8 cellular contexts compared by ENCODE assay signal in the genomic region with DNA sequence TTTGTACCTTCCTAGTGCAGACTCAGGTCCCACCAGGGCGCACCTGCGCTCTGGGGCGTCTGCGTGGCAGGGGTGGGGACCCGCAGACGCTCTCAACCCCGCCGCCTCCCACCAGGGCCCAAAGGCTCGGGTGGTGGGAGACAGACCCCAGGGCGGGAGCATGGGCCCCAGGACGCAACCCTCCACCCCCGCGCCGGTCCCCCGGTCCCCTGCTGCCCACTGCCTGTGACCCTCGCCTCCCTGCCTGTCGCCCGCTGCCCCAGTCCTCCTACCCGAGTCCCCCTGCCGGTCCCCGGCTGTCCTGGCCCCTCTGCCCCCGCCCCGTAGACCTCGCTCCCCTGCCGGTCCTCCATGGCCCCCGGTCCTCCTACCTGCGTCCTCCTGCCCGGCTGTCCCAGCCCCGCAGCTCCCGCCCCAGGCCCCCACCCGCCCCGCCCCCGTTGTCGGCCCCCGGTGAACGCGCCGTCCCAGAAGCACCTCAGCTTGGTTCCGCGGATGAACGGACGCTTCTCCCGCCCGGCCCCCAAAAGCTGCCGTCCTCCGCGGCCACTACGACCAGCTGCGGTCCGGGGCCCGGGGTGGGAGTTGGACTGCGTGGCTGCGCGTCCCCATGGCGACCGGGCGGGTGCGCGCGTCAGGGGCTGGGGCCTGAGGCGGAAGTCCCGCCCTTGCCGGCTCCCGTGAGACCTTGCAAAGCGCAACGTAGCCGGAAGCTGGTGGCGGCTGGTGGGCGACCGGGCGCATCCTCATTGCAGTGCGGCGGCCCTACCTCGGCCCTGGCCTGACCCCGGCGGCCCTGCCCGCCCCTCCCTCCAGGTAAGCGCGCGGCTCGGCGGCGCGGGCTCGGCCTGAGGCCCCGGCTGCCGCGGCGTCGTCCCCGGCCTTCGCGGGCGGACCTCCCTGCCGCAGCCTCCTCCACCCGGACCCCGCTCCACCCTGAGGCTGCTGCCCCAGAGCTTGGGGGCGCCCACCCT. TPM values are rescaled to one million over a fixed set of nuclear protein-coding genes. Genes with fewer than 3 reads are reported as not detected.
A peak's percentile ranks its signal among the peaks of the same experiment; 100 is the strongest.
DNase-seq lines count a peak whose midpoint lies in the region; ATAC-seq and TF ChIP-seq lines count a peak whose summit lies in the region.

Gene ARFGAP1 (plus strand): TSS at position 709 of the 974 bp plus-strand sequence. CDS start 2,768 bp downstream, outside the sequence.

- H3K4me1 Mint-ChIP-seq in glutamatergic neuron (ENCODE audit: low read depth, unreplicated experiment) (peaks cover 24% of the 10 kb centered on the region), osteocyte (ENCODE audit: unreplicated experiment) (peaks cover 26% of the 10 kb centered on the region)

- H3K36me3 ChIP-seq in thoracic aorta = peaks cover 10% of the 10 kb centered on the region

- H3K27me3 Mint-ChIP-seq in glutamatergic neuron (ENCODE audit: unreplicated experiment) (peaks cover 13% of the 10 kb centered on the region), osteocyte (ENCODE audit: unreplicated experiment) (no peaks in the 10 kb centered on the region)

- DNase-seq in GF-D8 (lab: John Stamatoyannopoulos, UW) = peak; percentile 51
- DNase-seq in HFF-Myc (ENCODE audit: extremely low read depth, low read depth) = peak; percentile 36
- DNase-seq in NCI-H1048 (lab: John Stamatoyannopoulos, UW) = peak; percentile 54
- peak; percentile 52 for DNase-seq in SKM-1 (lab: John Stamatoyannopoulos, UW; ENCODE audit: unreplicated experiment)
- DNase-seq in activated naive CD4-positive, alpha-beta T cell treated with anti-CD3 and anti-CD28 coated beads, Interleukin-2, amount 50 U/mL, for 72 hours (ENCODE audit: low spot score in 2 of 2) = peak; percentile 88
- peak; percentile 97 for DNase-seq in glutamatergic neuron
- DNase-seq in osteocyte (ENCODE audit: extremely low spot score, unreplicated experiment) = peak; percentile 96
- peak; percentile 67 for DNase-seq in thoracic aorta (ENCODE audit: low spot score)

- peak; percentile 99 for ATAC-seq in activated naive CD4-positive, alpha-beta T cell treated with anti-CD3 and anti-CD28 coated beads, Interleukin-2, amount 50 U/mL, for 72 hours
- ATAC-seq in thoracic aorta (ENCODE audit: insufficient number of reproducible peaks, low FRiP score, low read depth) = peak; percentile 50

- H3K4me1 ChIP-seq in thoracic aorta (ENCODE audit: control insufficient read depth in 1 of 2, low read depth in 2 of 2) = peaks cover 17 to 25% of the 10 kb centered on the region in 2 donors

- no peaks in the 10 kb centered on the region for H3K9me3 ChIP-seq in thoracic aorta

- peaks cover 8 to 9% of the 10 kb centered on the region in 2 donors for H3K36me3 Mint-ChIP-seq in activated naive CD4-positive, alpha-beta T cell treated with anti-CD3 and anti-CD28 coated beads, Interleukin-2, amount 50 U/mL, for 72 hours
- no peaks in the 10 kb centered on the region for H3K36me3 Mint-ChIP-seq in glutamatergic neuron (ENCODE audit: unreplicated experiment)
- peaks cover 6% of the 10 kb centered on the region for H3K36me3 Mint-ChIP-seq in osteocyte (ENCODE audit: unreplicated experiment)

- H3K27ac Mint-ChIP-seq in activated naive CD4-positive, alpha-beta T cell treated with anti-CD3 and anti-CD28 coated beads, Interleukin-2, amount 50 U/mL, for 72 hours = peak within 1 kb of the TSS; percentile 92 to 99
- H3K27ac Mint-ChIP-seq in glutamatergic neuron (ENCODE audit: unreplicated experiment) (peak within 1 kb of the TSS; percentile 65), osteocyte (ENCODE audit: unreplicated experiment) (peak within 1 kb of the TSS; percentile 67)

- H3K4me3 Mint-ChIP-seq in glutamatergic neuron (ENCODE audit: unreplicated experiment) (peak within 1 kb of the TSS; percentile 91), osteocyte (ENCODE audit: unreplicated experiment) (peak within 1 kb of the TSS; percentile 77)

- H3K27me3 ChIP-seq in thoracic aorta (replicated peaks; ENCODE audit: insufficient read depth) = no peaks in the 10 kb centered on the region

- H3K4me3 ChIP-seq in HFF-Myc (replicated peaks; ENCODE audit: low read depth, low read length) (peak within 1 kb of the TSS; percentile 92), thoracic aorta (peak within 1 kb of the TSS; percentile 93)

- H3K9me3 Mint-ChIP-seq in activated naive CD4-positive, alpha-beta T cell treated with anti-CD3 and anti-CD28 coated beads, Interleukin-2, amount 50 U/mL, for 72 hours = no peaks in the 10 kb centered on the region
- H3K9me3 Mint-ChIP-seq in glutamatergic neuron (ENCODE audit: unreplicated experiment) (peaks cover 13% of the 10 kb centered on the region), osteocyte (ENCODE audit: unreplicated experiment) (no peaks in the 10 kb centered on the region)

- TF ChIP-seq CTCF in HFF-Myc (IDR thresholded peaks at IDR 0.05; ENCODE audit: low read depth, low read length, missing control alignments) (no peak), glutamatergic neuron (IDR thresholded peaks at IDR 0.05; ENCODE audit: partially characterized antibody, unreplicated experiment) (no peak), osteocyte (IDR thresholded peaks at IDR 0.05) (no peak), thoracic aorta (IDR thresholded peaks at IDR 0.05) (no peak)

- peak within 1 kb of the TSS in 1 of 2 donors; percentile 43 for H3K27ac ChIP-seq in thoracic aorta

RNA-seq across cellular contexts. Expression of gene ARFGAP1, which starts in this region (rescaled TPM):
- 100 to 1,000 TPM in 1 of 2 donors, 10 to 100 TPM in 1; 77.2 to 108 TPM for total RNA-seq in activated naive CD4-positive, alpha-beta T cell treated with anti-CD3 and anti-CD28 coated beads, Interleukin-2, amount 50 U/mL, for 72 hours
- total RNA-seq in glutamatergic neuron (ENCODE audit: unreplicated experiment) (93.6 TPM), osteocyte (116 and 119 TPM in 2 replicates), thoracic aorta (100 to 1,000 TPM; 110 to 119 TPM)

Comparison
In these comparisons a context has a peak if more than half of its experiments do, and no peak if none do; other contexts are left out.
1. DNase-seq: peak in every context shown above with its lines; median percentile 97 in glutamatergic neuron; 96 in osteocyte; 88 in activated naive CD4-positive, alpha-beta T cell treated with anti-CD3 and anti-CD28 coated beads, Interleukin-2, amount 50 U/mL, for 72 hours; 67 in thoracic aorta; 54 in NCI-H1048; 52 in SKM-1; 51 in GF-D8; 36 in HFF-Myc.